ENCODE assay signal across 1 cellular context in the genomic region with DNA sequence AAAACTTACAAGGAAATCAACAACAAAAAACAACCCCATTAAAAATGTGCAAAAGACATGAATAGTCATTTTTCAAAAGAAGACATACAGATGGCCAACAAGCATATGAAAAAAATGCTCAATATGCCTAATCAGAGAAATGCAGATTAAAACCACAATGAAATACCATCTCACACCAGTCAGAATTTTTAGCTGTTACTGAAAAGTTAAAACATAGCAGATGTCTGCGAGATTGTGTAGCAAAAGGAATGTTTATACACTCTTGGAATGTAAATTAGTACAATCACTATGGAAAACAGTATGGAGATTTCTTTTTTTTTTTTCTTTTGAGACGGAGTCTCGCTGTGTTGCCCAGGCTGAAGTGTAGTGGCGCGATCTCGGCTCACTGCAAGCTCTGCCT.
TF ChIP-seq lines count a peak whose summit lies in the region.

No MANE protein-coding gene starts in this region.

TF ChIP-seq in IMR-90, 13 proteins besides CTCF, POLR2A, EP300 and RAD21:
- no peak for TF ChIP-seq RFX5 (IDR thresholded peaks at IDR 0.05; ENCODE audit: low read depth, low read length)
- no peak for TF ChIP-seq MAFK (IDR thresholded peaks at IDR 0.05; ENCODE audit: low read depth, low read length)
- no peak for TF ChIP-seq SMC3 (IDR thresholded peaks at IDR 0.05; ENCODE audit: low read depth, low read length)
- no peak for TF ChIP-seq CHD1 (IDR thresholded peaks at IDR 0.05; ENCODE audit: low read depth, low read length)
- no peak for TF ChIP-seq BHLHE40 (IDR thresholded peaks at IDR 0.05; ENCODE audit: low read depth, low read length)
- no peak for TF ChIP-seq RCOR1 (IDR thresholded peaks at IDR 0.05; ENCODE audit: insufficient replicate concordance, low read length)
- TF ChIP-seq FOS (IDR thresholded peaks at IDR 0.05; ENCODE audit: low read depth, low read length): no peak
- no peak for TF ChIP-seq MAZ (IDR thresholded peaks at IDR 0.05; ENCODE audit: borderline replicate concordance, low read depth, low read length)
- TF ChIP-seq, protein P1, sequence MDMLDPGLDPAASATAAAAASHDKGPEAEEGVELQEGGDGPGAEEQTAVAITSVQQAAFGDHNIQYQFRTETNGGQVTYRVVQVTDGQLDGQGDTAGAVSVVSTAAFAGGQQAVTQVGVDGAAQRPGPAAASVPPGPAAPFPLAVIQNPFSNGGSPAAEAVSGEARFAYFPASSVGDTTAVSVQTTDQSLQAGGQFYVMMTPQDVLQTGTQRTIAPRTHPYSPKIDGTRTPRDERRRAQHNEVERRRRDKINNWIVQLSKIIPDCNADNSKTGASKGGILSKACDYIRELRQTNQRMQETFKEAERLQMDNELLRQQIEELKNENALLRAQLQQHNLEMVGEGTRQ (IDR thresholded peaks at IDR 0.05; ENCODE audit: low read depth, low read length): no peak
- no peak for TF ChIP-seq NFE2L2 (IDR thresholded peaks at IDR 0.05; ENCODE audit: low read depth, low read length)
- TF ChIP-seq CEBPB (IDR thresholded peaks at IDR 0.05; ENCODE audit: low read depth, low read length): no peak
- no peak for TF ChIP-seq MXI1 (IDR thresholded peaks at IDR 0.05; ENCODE audit: borderline replicate concordance, low read depth, low read length)
- TF ChIP-seq, protein P2, sequence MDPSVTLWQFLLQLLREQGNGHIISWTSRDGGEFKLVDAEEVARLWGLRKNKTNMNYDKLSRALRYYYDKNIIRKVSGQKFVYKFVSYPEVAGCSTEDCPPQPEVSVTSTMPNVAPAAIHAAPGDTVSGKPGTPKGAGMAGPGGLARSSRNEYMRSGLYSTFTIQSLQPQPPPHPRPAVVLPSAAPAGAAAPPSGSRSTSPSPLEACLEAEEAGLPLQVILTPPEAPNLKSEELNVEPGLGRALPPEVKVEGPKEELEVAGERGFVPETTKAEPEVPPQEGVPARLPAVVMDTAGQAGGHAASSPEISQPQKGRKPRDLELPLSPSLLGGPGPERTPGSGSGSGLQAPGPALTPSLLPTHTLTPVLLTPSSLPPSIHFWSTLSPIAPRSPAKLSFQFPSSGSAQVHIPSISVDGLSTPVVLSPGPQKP (IDR thresholded peaks at IDR 0.05; ENCODE audit: borderline replicate concordance, low read depth, low read length): no peak
